Comparison of ENCODE assay signal across 18 cellular contexts in the genomic region with DNA sequence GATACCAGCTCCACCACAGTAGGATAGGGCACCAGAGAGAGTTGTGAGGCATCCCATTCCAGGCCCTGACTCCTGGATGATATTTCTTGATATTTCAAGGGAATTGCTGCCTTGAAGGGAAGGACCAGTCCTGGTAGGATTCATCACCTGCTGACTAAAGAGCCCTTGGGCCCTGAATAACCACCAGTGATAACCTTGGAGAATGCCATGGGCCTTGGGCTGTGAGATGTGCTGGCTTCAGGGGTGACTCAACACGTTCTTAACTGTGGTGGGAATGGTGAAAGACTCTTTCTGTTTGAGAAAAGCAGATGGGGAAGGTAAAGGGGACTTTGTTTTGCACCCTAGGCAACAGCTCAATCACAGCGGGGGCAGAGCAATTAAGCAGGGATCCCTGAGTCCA. TPM values are rescaled to one million over a fixed set of nuclear protein-coding genes. Genes with fewer than 3 reads are reported as not detected.
DNase-seq lines count a peak whose midpoint lies in the region; ATAC-seq and TF ChIP-seq lines count a peak whose summit lies in the region.
"Had no signal": no experiment of that assay in that cellular context is flagged by ENCODE, and none has a peak within 500 bp of the region (broad histone marks: within the 10 kb centered on the region; RNA-seq: fewer than 3 reads in every experiment).

No MANE protein-coding gene starts in this region.

- H2AFZ ChIP-seq in mammary epithelial cell (ENCODE audit: low read depth, low read length), result peak overlapping the region; percentile 47
- H2AFZ ChIP-seq: GM23338 had no signal

- dilution Hi-C loops in mammary epithelial cell (cut with HindIII; ENCODE audit: low sequenced_read_pairs), result no loop called here

- intact Hi-C loops in mammary epithelial cell (cut with micrococcal nuclease), result no loop called here
- intact Hi-C loops in MCF 10A (cut with micrococcal nuclease), result no loop called here
- intact Hi-C loops in testis (cut with DNase I; ENCODE audit: low total_unique reads), result no loop called here

- no peaks in the 10 kb centered on the region for H3K79me2 ChIP-seq in mammary epithelial cell (ENCODE audit: insufficient read depth, low read length)

- POLR2A ChIA-PET in MCF 10A (lab: Yijun Ruan, JAX), result interaction anchor here (0.5 kb wide), 1 partner anchor 753 kb away, joined by 3 read pairs; no protein-coding TSS in a partner anchor

- H3K4me3 ChIP-seq in mammary epithelial cell (replicated peaks in 1 of 3; ENCODE audit: insufficient read depth in 1 of 3, low read depth in 2 of 3, low read length in 3 of 3) (no peak overlapping the region), testis (no peak overlapping the region)
- H3K4me3 ChIP-seq: A549, GM23338 had no signal

- TF ChIP-seq CTCF in mammary epithelial cell (conservative IDR thresholded peaks at IDR 0.05 in 1 of 2, IDR thresholded peaks at IDR 0.05 in 1 of 2; ENCODE audit: extremely low read depth in 1 of 2, insufficient read depth in 1 of 2, low read depth in 1 of 2, low read length in 2 of 2) (no peak), MCF 10A (IDR thresholded peaks at IDR 0.05; ENCODE audit: unreplicated experiment) (no peak), foreskin keratinocyte (conservative IDR thresholded peaks at IDR 0.05) (no peak), testis (IDR thresholded peaks at IDR 0.05) (no peak)

- H3K27me3 Mint-ChIP-seq in MCF 10A (ENCODE audit: insufficient read depth, unreplicated experiment), result peaks cover 86% of the 10 kb centered on the region
- H3K27me3 Mint-ChIP-seq: CD4-positive, alpha-beta T cell had no signal

- H3K9me3 ChIP-seq in mammary epithelial cell (replicated peaks; ENCODE audit: insufficient read depth, low read length) (no peaks in the 10 kb centered on the region), testis (no peaks in the 10 kb centered on the region)
- H3K9me3 ChIP-seq: A549 had no signal

- H4K20me1 ChIP-seq in mammary epithelial cell (ENCODE audit: insufficient read depth, low read length), result no peaks in the 10 kb centered on the region

- no peak overlapping the region for H3K9ac ChIP-seq in mammary epithelial cell (ENCODE audit: insufficient read depth, low read length)

- no peak overlapping the region for H3K4me2 ChIP-seq in mammary epithelial cell (ENCODE audit: insufficient read depth, low read depth, low read length)
- H3K4me2 ChIP-seq: A549, GM23338 had no signal

- in situ Hi-C loops in mammary epithelial cell (cut with MboI; ENCODE audit: low sequenced_read_pairs in 2 of 2), result no loop called here

- CTCF ChIA-PET in mammary epithelial cell (lab: Charles Lee; ENCODE audit: low non-redundant PET), result interaction anchor here (0.6 kb wide), 1 partner anchor 279 kb away, joined by 3 read pairs; no protein-coding TSS in a partner anchor
- CTCF ChIA-PET in MCF 10A (lab: Yijun Ruan, JAX), result interaction anchor here (0.6 kb wide), 1 partner anchor 135 kb away, joined by 3 read pairs; no protein-coding TSS in a partner anchor

- BruUV-seq in mammary epithelial cell (replicated peaks; lab: Mats Ljungman, UMichigan), result no TSS peak
- BruUV-seq in MCF 10A (replicated peaks; lab: Mats Ljungman, UMichigan), result no TSS peak

- no peak for TF ChIP-seq POLR2A in testis (IDR thresholded peaks at IDR 0.05)

- H3K36me3 Mint-ChIP-seq in MCF 10A (ENCODE audit: insufficient read depth, unreplicated experiment), result no peaks in the 10 kb centered on the region

- peak overlapping the region; percentile 16 for H3K27ac ChIP-seq in mammary epithelial cell (ENCODE audit: insufficient read depth, low read depth, low read length)
- no peak overlapping the region for H3K27ac ChIP-seq in foreskin keratinocyte
- no peak overlapping the region for H3K27ac ChIP-seq in testis
- H3K27ac ChIP-seq: 22Rv1, A549, C4-2B, HL-60 had no signal

- DNase-seq in mammary epithelial cell (peak; percentile 70), MCF 10A (ENCODE audit: unreplicated experiment) (no peak), amniotic epithelial cell (ENCODE audit: low read depth) (peak; percentile 16), foreskin keratinocyte (peak in 1 of 2 donors; percentile 49), DMS114 treated with DMSO at 0.1 percent for 48 hours (lab: John Stamatoyannopoulos, UW; ENCODE audit: unreplicated experiment) (no peak), HuH-7 (ENCODE audit: low spot score) (no peak), testis (no peak)
- DNase-seq: AML-193; CD4-positive, alpha-beta T cell; DMS53; DND-41; HCEC 1CT had no signal

- 69% methylated on average over 2 of the region's 2 CpGs for WGBS in mammary epithelial cell (ENCODE audit: low coverage, missing lambda C conversion rate)
- WGBS in testis, 2 donors, result 65 to 85% methylated on average over 2 of the region's 2 CpGs

- H3K4me1 ChIP-seq in mammary epithelial cell (ENCODE audit: insufficient read depth, low read length) (peaks cover 25% of the 10 kb centered on the region), foreskin keratinocyte (no peaks in the 10 kb centered on the region), testis (no peaks in the 10 kb centered on the region)
- H3K4me1 ChIP-seq: A549 had no signal

- no peaks in the 10 kb centered on the region for H3K27me3 ChIP-seq in mammary epithelial cell (ENCODE audit: insufficient read depth, low read length)
- peaks cover 11% of the 10 kb centered on the region for H3K27me3 ChIP-seq in foreskin keratinocyte
- H3K27me3 ChIP-seq in testis, result no peaks in the 10 kb centered on the region

- H3K36me3 ChIP-seq in mammary epithelial cell (ENCODE audit: insufficient read depth, low read length) (no peaks in the 10 kb centered on the region), testis (ENCODE audit: low read depth, missing control alignments) (no peaks in the 10 kb centered on the region)

- peak; percentile 81 for ATAC-seq in foreskin keratinocyte
- ATAC-seq: A549, GM23338 had no signal

- H3K27ac Mint-ChIP-seq in MCF 10A (ENCODE audit: low read depth, unreplicated experiment), result no peak overlapping the region
- H3K27ac Mint-ChIP-seq: CD4-positive, alpha-beta T cell; GM23338 had no signal

- H3K4me1 Mint-ChIP-seq in MCF 10A (ENCODE audit: insufficient read depth, unreplicated experiment), result no peaks in the 10 kb centered on the region
- H3K4me1 Mint-ChIP-seq: GM23338 had no signal

- H3K4me3 Mint-ChIP-seq in MCF 10A (ENCODE audit: unreplicated experiment), result no peak overlapping the region
- H3K4me3 Mint-ChIP-seq: CD4-positive, alpha-beta T cell; GM23338 had no signal

- H3K9me3 Mint-ChIP-seq in MCF 10A (ENCODE audit: unreplicated experiment), result no peaks in the 10 kb centered on the region
- H3K9me3 Mint-ChIP-seq: GM23338 had no signal

RNA-seq across cellular contexts. Expression of a gene that starts 21.4 kb away (rescaled TPM):
- total RNA-seq in mammary epithelial cell (not detected), MCF 10A (2022) (not detected in 2 replicates), foreskin keratinocyte (not detected in 2 replicates), testis (10 to 100 TPM; 18.1 to 27.6 TPM)
- polyA plus RNA-seq in mammary epithelial cell (not detected), foreskin keratinocyte (not detected in 2 replicates), testis (ENCODE audit: insufficient read depth, low read depth, low replicate concordance) (18.4 TPM)
- not detected for polyA minus RNA-seq in mammary epithelial cell
- total RNA-seq: CD4-positive, alpha-beta T cell; GM23338 had no signal
- polyA plus RNA-seq: A549, BJ, GM23338 had no signal

RNA-seq across cellular contexts. Expression of a gene that starts 31.2 kb away (rescaled TPM):
- under 1 TPM in 1 of 2 donors, not detected in 1; 0.50 TPM for total RNA-seq in mammary epithelial cell
- polyA plus RNA-seq in mammary epithelial cell, result not detected
- polyA minus RNA-seq in mammary epithelial cell, result not detected
- total RNA-seq in MCF 10A (2022), result not detected in 2 replicates
- total RNA-seq in foreskin keratinocyte, result not detected in 2 replicates
- not detected in 2 replicates for polyA plus RNA-seq in foreskin keratinocyte
- total RNA-seq in testis, result 1 to 10 TPM; 5.1 TPM
- polyA plus RNA-seq in testis (ENCODE audit: insufficient read depth, low read depth, low replicate concordance), result 6.9 TPM
- total RNA-seq: CD4-positive, alpha-beta T cell had no signal
- polyA plus RNA-seq: BJ had no signal

Comparison
In these comparisons a context has a peak if more than half of its experiments do, and no peak if none do; other contexts are left out.
1. DNase-seq: peak in mammary epithelial cell (single experiment) and amniotic epithelial cell (single experiment); none in MCF 10A (single experiment), DMS114 treated with DMSO at 0.1 percent for 48 hours (single experiment), HuH-7 (single experiment) and testis (single experiment).
2. RNA of a gene that starts 21.4 kb away (total RNA-seq): 18.1 to 27.6 TPM in testis; not detected in mammary epithelial cell, not detected in MCF 10A and not detected in foreskin keratinocyte; every median in the first group is over 10 times any median in the second.